In the genomic region with DNA sequence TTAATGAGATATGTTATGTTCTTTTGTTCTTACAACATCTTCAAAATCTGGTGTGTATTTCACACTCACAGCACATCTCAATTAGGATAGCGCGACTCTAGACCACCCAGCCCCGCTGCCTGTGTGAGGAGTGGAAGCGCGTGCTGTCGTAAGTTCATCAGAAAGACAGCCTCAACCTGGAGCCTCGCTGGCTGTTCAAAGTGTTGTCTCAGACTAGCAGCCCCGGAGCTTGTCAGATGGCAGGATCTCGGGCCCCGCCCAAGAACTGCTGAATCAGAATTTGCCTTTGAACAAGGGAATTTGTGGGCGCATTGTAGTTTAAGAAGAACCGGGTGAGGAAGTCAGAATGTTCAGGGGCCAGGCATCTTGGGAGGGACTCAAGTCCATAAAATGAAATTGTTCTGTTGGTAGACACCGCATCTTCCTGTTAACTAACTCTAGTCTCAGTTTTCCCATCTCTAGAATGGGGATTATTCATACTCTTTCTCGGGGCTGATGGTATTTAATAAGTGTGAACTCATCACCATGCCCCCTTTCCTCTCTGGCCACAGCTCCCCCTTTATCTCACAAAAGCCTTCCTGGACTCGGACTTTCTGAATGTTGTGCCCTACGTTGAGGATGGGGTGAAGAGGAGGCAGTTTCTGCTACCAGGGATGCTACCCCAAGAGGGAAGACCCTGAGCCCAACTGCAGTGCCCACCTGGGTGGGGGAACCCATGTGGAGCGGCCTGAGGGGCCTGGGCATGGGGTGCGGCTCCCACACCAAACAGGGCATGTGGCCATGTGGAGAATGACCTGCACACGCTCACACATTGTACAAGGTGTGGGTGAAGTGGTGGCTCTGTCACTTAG, we compare ENCODE assay signal across 9 cellular contexts. TPM values are rescaled to one million over a fixed set of nuclear protein-coding genes. Genes with fewer than 3 reads are reported as not detected.
DNase-seq lines count a peak whose midpoint lies in the region; ATAC-seq and TF ChIP-seq lines count a peak whose summit lies in the region.
"Had no signal": no experiment of that assay in that cellular context is flagged by ENCODE, and none has a peak within 500 bp of the region (broad histone marks: within the 10 kb centered on the region; RNA-seq: fewer than 3 reads in every experiment).

No MANE protein-coding gene starts in this region.

- no peak for TF ChIP-seq EP300 in gastroesophageal sphincter (IDR thresholded peaks at IDR 0.05)

- H3K9me2 ChIP-seq in GM23248 (ENCODE audit: insufficient read depth), result no peaks in the 10 kb centered on the region

- H3F3A ChIP-seq in GM23248 (ENCODE audit: insufficient read depth), result peaks cover 58% of the 10 kb centered on the region

- H3K4me1 ChIP-seq in GM23248 (ENCODE audit: insufficient read depth) (peaks cover 66% of the 10 kb centered on the region), gastroesophageal sphincter (peaks cover 0 to 27% (median 0%) of the 10 kb centered on the region in 3 donors)
- H3K4me1 ChIP-seq: uterus had no signal

- H3K79me2 ChIP-seq in GM23248 (ENCODE audit: insufficient read depth), result no peaks in the 10 kb centered on the region

- H3K9me3 ChIP-seq in GM23248 (ENCODE audit: low read depth) (no peaks in the 10 kb centered on the region), gastroesophageal sphincter (no peaks in the 10 kb centered on the region)
- H3K9me3 ChIP-seq: uterus had no signal

- H3K9ac ChIP-seq in GM23248, result peak overlapping the region; percentile 71

- no peak overlapping the region for H3K4me2 ChIP-seq in GM23248 (ENCODE audit: unreplicated experiment)

- H3K27ac ChIP-seq in GM23248 (peak overlapping the region; percentile 87), gastroesophageal sphincter (no peak overlapping the region)
- H3K27ac ChIP-seq: uterus had no signal

- H3K36me3 ChIP-seq in GM23248 (ENCODE audit: low read depth) (no peaks in the 10 kb centered on the region), gastroesophageal sphincter (no peaks in the 10 kb centered on the region)
- H3K36me3 ChIP-seq: uterus had no signal

- in situ Hi-C loops in GM23248 (cut with MboI), result no loop called here

- ATAC-seq in HG03565 (IDR thresholded peaks at IDR 0.05; ENCODE audit: unreplicated experiment) (no peak), gastroesophageal sphincter (no peak)

- TF ChIP-seq CTCF in gastroesophageal sphincter (IDR thresholded peaks at IDR 0.05), result no peak

- H4K20me1 ChIP-seq in GM23248 (ENCODE audit: insufficient read depth), result no peaks in the 10 kb centered on the region

- 76 to 83% methylated on average over 19 of the region's 19 CpGs for WGBS in GM23248 (ENCODE audit: low coverage in 1 of 2, low lambda C conversion rate in 2 of 2, missing lambda C conversion rate in 2 of 2), 2 experiments
- WGBS in gastroesophageal sphincter (ENCODE audit: low coverage in 1 of 2), 2 donors, result 67 to 92% methylated on average over 10 of the region's 19 CpGs

- no peaks in the 10 kb centered on the region for H3K27me3 ChIP-seq in GM23248 (replicated peaks; ENCODE audit: insufficient read depth)
- H3K27me3 ChIP-seq in gastroesophageal sphincter, result no peaks in the 10 kb centered on the region
- H3K27me3 ChIP-seq: uterus had no signal

- TF ChIP-seq POLR2A in gastroesophageal sphincter (IDR thresholded peaks at IDR 0.05), result no peak

- DNase-seq in GM23248, result peak; percentile 68
- DNase-seq in activated CD4-positive, alpha-beta T cell treated with anti-CD3 and anti-CD28 coated beads, Interleukin-2, amount 50 U/mL, for 1 hour, result peak; percentile 83
- peak; percentile 43 for DNase-seq in effector CD8-positive, alpha-beta T cell (lab: John Stamatoyannopoulos, UW)
- peak; percentile 74 for DNase-seq in stimulated activated CD4-positive, alpha-beta T cell treated with anti-CD3 and anti-CD28 coated beads, Interleukin-4, amount 100 ng/mL, for 24 hours
- no peak for DNase-seq in NCI-H187 (lab: John Stamatoyannopoulos, UW)
- DNase-seq in NCI-H69 (lab: John Stamatoyannopoulos, UW), result no peak
- DNase-seq: uterus had no signal

- no peak overlapping the region for H2AFZ ChIP-seq in GM23248

- H3K4me3 ChIP-seq in GM23248, result no peak overlapping the region
- no peak overlapping the region for H3K4me3 ChIP-seq in gastroesophageal sphincter
- H3K4me3 ChIP-seq: uterus had no signal

RNA-seq across cellular contexts. Expression of a gene that starts 40.4 kb away (rescaled TPM):
- total RNA-seq in GM23248 (2014; rRNA removed; shearing (Covaris generic)), result 27.6 and 33.9 TPM in 2 replicates
- 42.9 TPM in 2 replicates for polyA plus RNA-seq in GM23248 (2016; fragmentation: Nextera tagmentation; extraction: Ambion mirVana)
- total RNA-seq in gastroesophageal sphincter, result 10 to 100 TPM in 3 of 4 donors, 1 to 10 TPM in 1; 7.8 to 46.0 (median 14.0) TPM

Comparison
In these comparisons a context has a peak if more than half of its experiments do, and no peak if none do; other contexts are left out.
1. DNase-seq: peak in GM23248 (single experiment), activated CD4-positive, alpha-beta T cell treated with anti-CD3 and anti-CD28 coated beads, Interleukin-2, amount 50 U/mL, for 1 hour (single experiment), effector CD8-positive, alpha-beta T cell (single experiment) and stimulated activated CD4-positive, alpha-beta T cell treated with anti-CD3 and anti-CD28 coated beads, Interleukin-4, amount 100 ng/mL, for 24 hours (single experiment); none in NCI-H187 (0 of 2) and NCI-H69 (single experiment).